Comparison of ENCODE assay signal across 20 cellular contexts in genomic region chr10:18875480-18875879, GRCh38.
"Had no signal": no experiment of that assay in that cellular context is flagged by ENCODE, and none has a peak within 500 bp of the region (broad histone marks: within the 10 kb centered on the region; RNA-seq: fewer than 3 reads in every experiment).

No MANE protein-coding gene starts in this region.

- H3K27ac ChIP-seq: dorsolateral prefrontal cortex, gastrocnemius medialis, left ventricle myocardium inferior, lower lobe of right lung, neural progenitor cell, ovary had no signal

- FAIRE-seq: keratinocyte had no signal

- H3K36me3 ChIP-seq: gastrocnemius medialis, left ventricle myocardium inferior, lower lobe of right lung, neural progenitor cell, ovary had no signal

- H3K9me3 ChIP-seq: gastrocnemius medialis, lower lobe of right lung, ovary had no signal

- H3K4me3 ChIP-seq: dorsolateral prefrontal cortex, gastrocnemius medialis, left ventricle myocardium inferior, lower lobe of right lung, neural progenitor cell, ovary, smooth muscle cell had no signal

- H3K4me2 ChIP-seq: neural progenitor cell, smooth muscle cell had no signal

- H3K4me1 ChIP-seq: gastrocnemius medialis, left ventricle myocardium inferior, lower lobe of right lung, neural progenitor cell had no signal

- H3K27me3 ChIP-seq: dorsolateral prefrontal cortex, gastrocnemius medialis, ovary had no signal

- H3K9ac ChIP-seq: neural progenitor cell had no signal

- H3K4me1 Mint-ChIP-seq: immature natural killer cell, neural progenitor cell had no signal

- H3K27me3 Mint-ChIP-seq: natural killer cell treated with Interleukin-12 subunit alpha and Interleukin-12 subunit beta and Interleukin-15 and Interleukin-18, amount 100 ng/mL, for 72 hours had no signal

- H3K27ac Mint-ChIP-seq: immature natural killer cell; natural killer cell treated with Interleukin-12 subunit alpha and Interleukin-12 subunit beta and Interleukin-15 and Interleukin-18, amount 100 ng/mL, for 72 hours; neural progenitor cell had no signal

- H3K4me3 Mint-ChIP-seq: immature natural killer cell; natural killer cell treated with Interleukin-12 subunit alpha and Interleukin-12 subunit beta and Interleukin-15 and Interleukin-18, amount 100 ng/mL, for 72 hours; neural progenitor cell had no signal

- H3K36me3 Mint-ChIP-seq: natural killer cell treated with Interleukin-12 subunit alpha and Interleukin-12 subunit beta and Interleukin-15 and Interleukin-18, amount 100 ng/mL, for 72 hours; neural progenitor cell had no signal

- ATAC-seq: esophagus mucosa; gastrocnemius medialis; lower lobe of right lung; natural killer cell treated with Interleukin-12 subunit alpha and Interleukin-12 subunit beta and Interleukin-15 and Interleukin-18, amount 100 ng/mL, for 72 hours; right cardiac atrium had no signal

- H2AFZ ChIP-seq: neural progenitor cell had no signal

- DNase-seq: cortex of kidney; dorsolateral prefrontal cortex; effector CD8-positive, alpha-beta T cell; gastrocnemius medialis; immature natural killer cell; left ventricle myocardium inferior; lower lobe of right lung; mesenchymal stem cell; midbrain; nucleus accumbens; ovary; right cardiac atrium; stimulated activated CD4-positive, alpha-beta T cell treated with anti-CD3 and anti-CD28 coated beads, Interleukin-2, amount 100 ng/mL, for 48 hours; stimulated activated naive CD4-positive, alpha-beta T cell treated with Interleukin-2 at 50 U/mL for 16 hours; trophoblast cell had no signal
